ENCODE assay signal across 8 cellular contexts in genomic region chr19:52689804-52690394, GRCh38.
DNase-seq lines count a peak whose midpoint lies in the region; ATAC-seq and TF ChIP-seq lines count a peak whose summit lies in the region.

No MANE protein-coding gene starts in this region.

- no peaks in the 10 kb centered on the region for H3K9me3 Mint-ChIP-seq in stimulated activated memory B cell treated with anti-CD40 and anti-IgM and Interleukin-4, amounts not matched to agents 10 μg/mL and 1 μg/mL and 100 μg/mL, for 72 hours

- ATAC-seq in GM19351 (IDR thresholded peaks at IDR 0.05; ENCODE audit: unreplicated experiment): peak; percentile 33
- ATAC-seq in stimulated activated memory B cell treated with anti-CD40 and anti-IgM and Interleukin-4, amounts not matched to agents 10 μg/mL and 1 μg/mL and 100 μg/mL, for 72 hours: peak; percentile 63

- no peaks in the 10 kb centered on the region for H3K27me3 Mint-ChIP-seq in stimulated activated memory B cell treated with anti-CD40 and anti-IgM and Interleukin-4, amounts not matched to agents 10 μg/mL and 1 μg/mL and 100 μg/mL, for 72 hours

- H3K36me3 ChIP-seq in ACC112 (ENCODE audit: insufficient read depth, low read length): no peaks in the 10 kb centered on the region
- H3K36me3 ChIP-seq in effector memory CD4-positive, alpha-beta T cell (ENCODE audit: control insufficient read depth, insufficient read depth, low read length): no peaks in the 10 kb centered on the region

- peaks cover 30% of the 10 kb centered on the region for H3K79me2 ChIP-seq in ACC112 (ENCODE audit: control insufficient read depth, insufficient read depth, low read length, unreplicated experiment)

- DNase-seq in HL-60 (ENCODE audit: low read depth in 1 of 2, low spot score in 1 of 2): peak; percentile 1 to 36
- DNase-seq in activated CD4-positive, alpha-beta T cell treated with anti-CD3 and anti-CD28 coated beads, Interleukin-2, amount 50 U/mL, for 24 hours (ENCODE audit: low read depth in 1 of 2, low spot score in 1 of 2): peak; percentile 6 to 14
- DNase-seq in effector memory CD4-positive, alpha-beta T cell: peak in 1 of 3 donors; percentile 5
- DNase-seq in midbrain (lab: John Stamatoyannopoulos, UW): peak; percentile 50
- no peak for DNase-seq in globus pallidus (ENCODE audit: low spot score)

- H3K4me3 ChIP-seq in ACC112 (ENCODE audit: low read depth, low read length) (peak overlapping the region; percentile 95), HL-60 (replicated peaks; ENCODE audit: insufficient read depth, low read length) (peak overlapping the region; percentile 40)
- peak overlapping the region; percentile 65 for H3K4me3 ChIP-seq in effector memory CD4-positive, alpha-beta T cell (ENCODE audit: insufficient read depth, low read depth, low read length, poor library complexity, severe bottlenecking)

- H3K4me1 ChIP-seq in ACC112 (ENCODE audit: control insufficient read depth, insufficient read depth, low read length, unreplicated experiment): peaks cover 6% of the 10 kb centered on the region
- peaks cover 4% of the 10 kb centered on the region for H3K4me1 ChIP-seq in effector memory CD4-positive, alpha-beta T cell (ENCODE audit: control insufficient read depth, insufficient read depth, low read length, poor library complexity, severe bottlenecking)

- peak overlapping the region; percentile 86 for H3K27ac Mint-ChIP-seq in stimulated activated memory B cell treated with anti-CD40 and anti-IgM and Interleukin-4, amounts not matched to agents 10 μg/mL and 1 μg/mL and 100 μg/mL, for 72 hours

- H3K27me3 ChIP-seq in ACC112 (ENCODE audit: insufficient read depth, low read length) (no peaks in the 10 kb centered on the region), HL-60 (ENCODE audit: insufficient read depth, poor library complexity, severe bottlenecking) (no peaks in the 10 kb centered on the region)
- no peaks in the 10 kb centered on the region for H3K27me3 ChIP-seq in effector memory CD4-positive, alpha-beta T cell (replicated peaks; ENCODE audit: control insufficient read depth, insufficient read depth, low read length, poor library complexity, severe bottlenecking)

- peak overlapping the region; percentile 88 for H3K4me3 Mint-ChIP-seq in stimulated activated memory B cell treated with anti-CD40 and anti-IgM and Interleukin-4, amounts not matched to agents 10 μg/mL and 1 μg/mL and 100 μg/mL, for 72 hours

- H2AFZ ChIP-seq in ACC112 (ENCODE audit: low read length, unreplicated experiment): peak overlapping the region; percentile 100

- H3K9me3 ChIP-seq in effector memory CD4-positive, alpha-beta T cell (ENCODE audit: control insufficient read depth, low read length): no peaks in the 10 kb centered on the region

- peak overlapping the region; percentile 71 for H3K27ac ChIP-seq in ACC112 (ENCODE audit: low read depth, low read length)
- H3K27ac ChIP-seq in HL-60 (replicated peaks): peak overlapping the region; percentile 74
- H3K27ac ChIP-seq in effector memory CD4-positive, alpha-beta T cell (ENCODE audit: insufficient read depth, low read length, poor library complexity, severe bottlenecking): peak overlapping the region; percentile 77

- peaks cover 48% of the 10 kb centered on the region for H3K4me1 Mint-ChIP-seq in stimulated activated memory B cell treated with anti-CD40 and anti-IgM and Interleukin-4, amounts not matched to agents 10 μg/mL and 1 μg/mL and 100 μg/mL, for 72 hours

- peaks cover 11% of the 10 kb centered on the region for H3K36me3 Mint-ChIP-seq in stimulated activated memory B cell treated with anti-CD40 and anti-IgM and Interleukin-4, amounts not matched to agents 10 μg/mL and 1 μg/mL and 100 μg/mL, for 72 hours

- no peak for TF ChIP-seq CTCF in HL-60 (IDR thresholded peaks at IDR 0.05; ENCODE audit: insufficient read depth, low read length)

Comparison
In these comparisons a context has a peak if more than half of its experiments do, and no peak if none do; other contexts are left out.
1. H3K4me3 ChIP-seq: peak in every context shown above with its lines; median percentile 95 in ACC112; 65 in effector memory CD4-positive, alpha-beta T cell; 40 in HL-60.